1 cellular context compared by ENCODE assay signal in genomic region chr10:609868-610545, GRCh38.
TF ChIP-seq lines count a peak whose summit lies in the region.

No MANE protein-coding gene starts in this region.

TF ChIP-seq in A549, 52 proteins besides CTCF, POLR2A, EP300 and RAD21 (continued from another document):
- no peak for TF ChIP-seq KDM5A (IDR thresholded peaks at IDR 0.05)
- TF ChIP-seq FOSB (CRISPR knock-in tag; IDR thresholded peaks at IDR 0.05) = no peak
- no peak for TF ChIP-seq HOXB5 (CRISPR knock-in tag; IDR thresholded peaks at IDR 0.05)
- no peak for TF ChIP-seq NFE2L2 (conservative IDR thresholded peaks at IDR 0.05; ENCODE audit: low read length)
- no peak for TF ChIP-seq JUN (IDR thresholded peaks at IDR 0.05)
- no peak for TF ChIP-seq HOXA7 (CRISPR knock-in tag; IDR thresholded peaks at IDR 0.05)
- no peak for TF ChIP-seq FOSL2 (IDR thresholded peaks at IDR 0.05)
- no peak for TF ChIP-seq FOSL2 (CRISPR knock-in tag; IDR thresholded peaks at IDR 0.05)
TF ChIP-seq in A549: peak in this region for 0.
